1 cellular context compared by ENCODE assay signal in genomic region chr6:33064723-33065122, GRCh38.
TF ChIP-seq lines count a peak whose summit lies in the region.

No MANE protein-coding gene starts in this region.

TF ChIP-seq in K562, 482 proteins besides CTCF, POLR2A, EP300 and RAD21:
- TF ChIP-seq ZNF655 (CRISPR knock-in tag; IDR thresholded peaks at IDR 0.05) (no peak), NFIC (IDR thresholded peaks at IDR 0.05) (no peak), TRIM24 (IDR thresholded peaks at IDR 0.05) (no peak), NFE2 (IDR thresholded peaks at IDR 0.05; ENCODE audit: low read depth) (no peak), TCF7 (IDR thresholded peaks at IDR 0.05; ENCODE audit: borderline replicate concordance) (no peak), HDAC2 (IDR thresholded peaks at IDR 0.05) (no peak), SAFB (IDR thresholded peaks at IDR 0.05; ENCODE audit: borderline replicate concordance, low read depth, low read length) (no peak), NFYB (IDR thresholded peaks at IDR 0.05; ENCODE audit: extremely low read depth, insufficient read length) (no peak), ATF2 (CRISPR knock-in tag; IDR thresholded peaks at IDR 0.05) (no peak), ATF4 (CRISPR knock-in tag; IDR thresholded peaks at IDR 0.05) (no peak), HLTF (IDR thresholded peaks at IDR 0.05) (no peak), ZNF134 (CRISPR knock-in tag; conservative IDR thresholded peaks at IDR 0.05) (no peak), FOXP4 (CRISPR knock-in tag; IDR thresholded peaks at IDR 0.05; ENCODE audit: borderline replicate concordance) (no peak), ARID2 (IDR thresholded peaks at IDR 0.05) (no peak), THAP7 (CRISPR knock-in tag; IDR thresholded peaks at IDR 0.05) (no peak), REST (CRISPR knock-in tag; IDR thresholded peaks at IDR 0.05; ENCODE audit: low read depth) (no peak)
